Comparison of ENCODE assay signal across 19 cellular contexts in the genomic region with DNA sequence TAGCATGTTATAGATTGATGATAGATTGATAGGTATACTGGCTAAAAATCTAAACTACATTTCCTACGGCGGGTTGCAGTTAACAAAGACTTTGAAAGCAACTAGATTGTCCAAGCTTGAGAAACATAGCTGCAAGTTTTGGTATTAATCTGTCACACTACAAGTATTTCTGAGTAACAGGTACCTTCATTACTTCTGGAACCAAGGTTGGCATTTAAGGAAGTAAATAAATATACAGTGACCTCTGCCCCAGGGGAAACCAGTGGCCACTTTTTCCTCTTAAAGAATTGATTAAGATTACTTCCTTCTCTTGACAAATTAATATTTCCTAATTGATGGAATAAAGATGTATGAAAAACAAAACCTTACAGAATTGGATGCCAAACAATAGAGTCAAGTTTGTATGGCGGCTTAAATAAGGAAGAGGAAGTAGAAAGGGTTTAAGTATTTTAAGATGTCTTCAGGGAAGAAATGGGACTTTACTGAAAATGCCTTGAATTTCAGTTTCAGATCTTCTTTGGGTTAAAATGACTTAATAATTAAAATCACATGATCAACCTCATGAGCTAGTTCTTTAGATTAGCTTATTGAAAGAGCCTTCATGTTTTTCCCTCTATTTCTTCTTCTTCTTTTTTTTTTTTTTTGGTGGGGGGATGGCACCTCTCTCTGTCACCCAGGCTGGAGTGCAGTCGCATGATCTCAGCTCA.
"Had no signal": no experiment of that assay in that cellular context is flagged by ENCODE, and none has a peak within 500 bp of the region (broad histone marks: within the 10 kb centered on the region; RNA-seq: fewer than 3 reads in every experiment).

No MANE protein-coding gene starts in this region.

- H3K4me1 Mint-ChIP-seq: mesothelial cell of epicardium, natural killer cell, neural crest cell had no signal

- H3K4me3 Mint-ChIP-seq: memory B cell; mesothelial cell of epicardium; natural killer cell; neural crest cell; stimulated activated naive CD8-positive, alpha-beta T cell treated with anti-CD3 and anti-CD28 coated beads, Interleukin-15, Interleukin-2, amounts not matched to agents 100 ng/mL and 50 ng/mL, for 24 hours had no signal

- H3K36me3 Mint-ChIP-seq: mesothelial cell of epicardium, natural killer cell had no signal

- DNase-seq: dorsolateral prefrontal cortex; effector CD8-positive, alpha-beta T cell; foreskin melanocyte; head of caudate nucleus; kidney; left cardiac atrium; left ventricle myocardium inferior; lower lobe of right lung; natural killer cell; ovary; right cardiac atrium; small intestine; stimulated activated CD4-positive, alpha-beta T cell treated with anti-CD3 and anti-CD28 coated beads, Interleukin-12 subunit alpha, Interleukin-12 subunit beta, amount 100 ng/mL, for 4 hours; tibial artery; upper lobe of left lung had no signal

- H3K9me3 Mint-ChIP-seq: memory B cell, mesothelial cell of epicardium, neural crest cell had no signal

- H3K27me3 Mint-ChIP-seq: stimulated activated naive CD8-positive, alpha-beta T cell treated with anti-CD3 and anti-CD28 coated beads, Interleukin-15, Interleukin-2, amounts not matched to agents 100 ng/mL and 50 ng/mL, for 24 hours had no signal

- H3K27ac Mint-ChIP-seq: memory B cell; mesothelial cell of epicardium; natural killer cell; stimulated activated naive CD8-positive, alpha-beta T cell treated with anti-CD3 and anti-CD28 coated beads, Interleukin-15, Interleukin-2, amounts not matched to agents 100 ng/mL and 50 ng/mL, for 24 hours had no signal

- ATAC-seq: left cardiac atrium, lower lobe of right lung, natural killer cell, right cardiac atrium had no signal
